ENCODE assay signal across 30 cellular contexts in the genomic region with DNA sequence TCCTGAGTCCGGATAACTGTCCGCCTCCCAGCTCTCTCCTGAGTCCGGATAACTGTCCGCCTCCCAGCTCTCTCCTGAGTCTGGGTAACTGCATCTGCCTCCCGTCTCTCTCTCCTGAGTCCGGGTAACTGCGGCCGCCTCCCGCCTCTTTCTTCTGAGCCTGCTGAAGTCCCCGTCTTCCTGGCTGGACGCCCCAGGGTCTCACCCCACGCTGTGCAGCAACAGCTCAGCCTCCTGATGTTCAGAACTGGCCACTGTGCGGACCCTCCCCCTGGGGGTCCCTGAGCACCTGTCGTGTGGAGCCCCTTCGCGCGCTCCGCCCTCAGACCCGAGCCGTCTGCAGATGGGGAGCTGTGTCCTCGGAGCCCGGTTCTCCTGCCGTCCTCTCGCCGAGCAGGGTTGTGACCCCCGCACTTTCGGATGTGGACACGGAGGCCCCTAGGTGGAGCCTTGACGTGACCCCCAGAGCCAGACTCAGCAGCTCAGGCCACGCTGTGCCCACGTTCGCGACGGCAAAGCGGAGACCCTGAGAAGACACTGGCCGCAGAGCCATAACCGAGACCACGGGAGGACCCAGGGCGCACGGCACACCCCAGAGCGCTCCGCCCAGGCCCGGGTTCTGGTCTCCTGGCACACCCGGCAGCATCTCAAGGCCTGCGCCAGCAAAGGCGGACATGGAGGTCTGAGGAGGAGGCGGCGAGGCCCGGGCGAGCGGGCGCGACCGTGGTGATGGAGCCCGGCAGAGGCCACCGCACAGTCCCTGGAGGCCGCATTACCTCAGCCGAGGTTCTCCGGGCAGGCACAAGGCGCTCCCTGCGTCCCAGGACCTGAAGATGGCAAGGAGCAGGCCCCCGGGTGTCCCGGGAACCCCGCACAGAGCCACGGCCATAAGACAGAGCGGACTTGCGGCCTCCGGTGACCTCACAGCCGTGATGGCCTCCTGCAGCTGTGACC.
"Had no signal": no experiment of that assay in that cellular context is flagged by ENCODE, and none has a peak within 500 bp of the region (broad histone marks: within the 10 kb centered on the region; RNA-seq: fewer than 3 reads in every experiment).

No MANE protein-coding gene starts in this region.

- H3K27ac ChIP-seq: brain microvascular endothelial cell, heart left ventricle, left ventricle myocardium inferior, pancreas, right lobe of liver had no signal

- H3K27me3 ChIP-seq: brain microvascular endothelial cell, heart left ventricle, pancreas, right lobe of liver, upper lobe of left lung had no signal

- DNase-seq: activated CD4-positive, alpha-beta memory T cell treated with anti-CD3 and anti-CD28 coated beads, Interleukin-2, amount 10 ng/mL, durations not matched to agents 7 days and 5 days; activated CD4-positive, alpha-beta T cell treated with anti-CD3 and anti-CD28 coated beads for 1 hour; activated CD4-positive, alpha-beta T cell treated with anti-CD3 and anti-CD28 coated beads, Interleukin-2, amount 10 ng/mL, durations not matched to agents 7 days and 5 days; activated CD8-positive, alpha-beta memory T cell treated with anti-CD3 and anti-CD28 coated beads, Interleukin-2, amount 50 U/mL, for 48 hours; activated gamma-delta T cell; activated naive CD4-positive, alpha-beta T cell treated with anti-CD3 and anti-CD28 coated beads, Interleukin-2, amount 10 ng/mL, durations not matched to agents 7 days and 5 days; activated naive CD8-positive, alpha-beta T cell treated with anti-CD3 and anti-CD28 coated beads, Interleukin-2, amount 10 ng/mL, durations not matched to agents 7 days and 5 days; activated T-cell treated with anti-CD3 and anti-CD28 coated beads, Interleukin-2, amount 50 U/mL, for 24 hours; amniotic stem cell; brain microvascular endothelial cell; caudate nucleus; endodermal cell; foreskin fibroblast; hypothalamus; immature natural killer cell; kidney glomerular epithelial cell; left ventricle myocardium inferior; naive B cell; nephron progenitor cell; nucleus accumbens; stimulated activated CD4-positive, alpha-beta T cell treated with anti-CD3 and anti-CD28 coated beads, Interleukin-4, amount 100 ng/mL, for 1 hour; stimulated activated naive CD8-positive, alpha-beta T cell treated with anti-CD3 and anti-CD28 coated beads, Interleukin-15, Interleukin-2, amounts not matched to agents 100 U/mL and 50 U/mL, for 24 hours; T-helper 17 cell; T1000 had no signal

- ATAC-seq: esophagus mucosa; heart left ventricle; pancreas; right lobe of liver; stimulated activated naive CD8-positive, alpha-beta T cell treated with anti-CD3 and anti-CD28 coated beads, Interleukin-15, Interleukin-2, amounts not matched to agents 100 U/mL and 50 U/mL, for 24 hours; T-helper 17 cell had no signal

- H3K4me3 ChIP-seq: heart left ventricle, left ventricle myocardium inferior, pancreas, right lobe of liver, upper lobe of left lung had no signal

- H3K9me3 ChIP-seq: heart left ventricle, left ventricle myocardium inferior, pancreas, right lobe of liver, upper lobe of left lung had no signal

- FAIRE-seq: astrocyte, pancreas had no signal

- H3K36me3 ChIP-seq: pancreas, right lobe of liver had no signal
